ENCODE assay signal across 14 cellular contexts in the genomic region with DNA sequence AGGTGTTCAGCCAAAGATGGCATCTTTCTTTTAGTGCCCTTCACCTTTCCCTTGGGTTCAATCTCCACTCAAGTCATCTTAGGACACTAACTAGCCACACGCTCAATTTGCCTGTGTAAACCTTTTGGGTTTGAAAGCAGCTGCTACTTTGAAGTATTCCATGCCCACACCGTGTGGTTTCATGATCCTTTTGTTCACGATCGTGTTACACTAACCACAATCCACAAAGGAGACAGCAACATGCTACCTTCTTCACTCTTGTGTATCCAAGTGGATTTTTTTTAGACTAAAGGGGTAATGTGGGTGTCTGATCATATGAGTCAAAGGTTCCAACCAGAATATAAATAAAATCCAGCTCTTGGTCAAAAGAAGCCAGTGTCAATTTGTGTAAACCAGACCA.
DNase-seq lines count a peak whose midpoint lies in the region; ATAC-seq and TF ChIP-seq lines count a peak whose summit lies in the region.
"Had no signal": no experiment of that assay in that cellular context is flagged by ENCODE, and none has a peak within 500 bp of the region (broad histone marks: within the 10 kb centered on the region; RNA-seq: fewer than 3 reads in every experiment).

No MANE protein-coding gene starts in this region.

- H3K4me3 ChIP-seq in DND-41 (ENCODE audit: low read depth in 1 of 2, low read length in 2 of 2) = no peak overlapping the region
- no peak overlapping the region for H3K4me3 ChIP-seq in SJCRH30
- H3K4me3 ChIP-seq in heart right ventricle = no peak overlapping the region
- H3K4me3 ChIP-seq: thoracic aorta had no signal

- no peaks in the 10 kb centered on the region for H3K9me3 ChIP-seq in DND-41 (ENCODE audit: insufficient read depth, low read length, severe bottlenecking)
- no peaks in the 10 kb centered on the region for H3K9me3 ChIP-seq in SJCRH30 (replicated peaks)
- H3K9me3 ChIP-seq in heart right ventricle = no peaks in the 10 kb centered on the region
- H3K9me3 ChIP-seq: thoracic aorta had no signal

- no peak overlapping the region for H3K27ac ChIP-seq in DND-41 (ENCODE audit: low read length)
- H3K27ac ChIP-seq in SJCRH30 = no peak overlapping the region
- H3K27ac ChIP-seq in heart right ventricle = no peak overlapping the region
- H3K27ac ChIP-seq: thoracic aorta had no signal

- intact Hi-C loops in heart right ventricle (cut with DNase I) = no loop called here

- H3K27me3 ChIP-seq in DND-41 (ENCODE audit: insufficient read depth, low read length, poor library complexity) (no peaks in the 10 kb centered on the region), SJCRH30 (no peaks in the 10 kb centered on the region), heart right ventricle (no peaks in the 10 kb centered on the region)

- ATAC-seq in DND-41 (ENCODE audit: insufficient read depth, low read depth) (peak; percentile 91), heart right ventricle (no peak)
- no peak for ATAC-seq in activated CD4-positive, CD25-positive, alpha-beta regulatory T cell treated with anti-CD3 and anti-CD28 coated beads, Interleukin-2, amount 50 U/mL, for 24 hours
- ATAC-seq: left lobe of liver had no signal

- no peaks in the 10 kb centered on the region for H4K20me1 ChIP-seq in DND-41 (ENCODE audit: insufficient read depth, low read length)

- no peak overlapping the region for H3K9ac ChIP-seq in DND-41 (ENCODE audit: low read depth, low read length)

- TF ChIP-seq CTCF in DND-41 (IDR thresholded peaks at IDR 0.05; ENCODE audit: borderline replicate concordance, extremely low read depth, low read length, poor library complexity, severe bottlenecking) = no peak
- no peak for TF ChIP-seq CTCF in heart right ventricle (IDR thresholded peaks at IDR 0.05)

- H3K4me2 ChIP-seq in DND-41 (ENCODE audit: insufficient read depth, low read length) = no peak overlapping the region

- DNase-seq in DND-41 (peak; percentile 40), NCI-H187 treated with DMSO at 0.1 percent for 48 hours (lab: John Stamatoyannopoulos, UW) (peak; percentile 95), SJCRH30 (peak; percentile 72 to 91), myocyte (ENCODE audit: low read depth) (peak; percentile 90), heart right ventricle (no peak)
- no peak for DNase-seq in activated effector memory CD4-positive, alpha-beta T cell treated with anti-CD3 and anti-CD28 coated beads, Interleukin-2, amount 50 U/mL, for 16 hours
- DNase-seq: DMS 273 treated with DMSO at 0.1 percent for 48 hours; IMR-90; NCI-H1048; NCI-H524 treated with DMSO at 0.1 percent for 48 hours; stimulated activated CD4-positive, alpha-beta T cell treated with anti-CD3 and anti-CD28 coated beads, Interleukin-4, amount 100 ng/mL, for 1 hour had no signal

- no peaks in the 10 kb centered on the region for H3K79me2 ChIP-seq in DND-41 (ENCODE audit: insufficient read depth, low read length)

- H2AFZ ChIP-seq in DND-41 (ENCODE audit: low read depth, low read length) = no peak overlapping the region

- peaks cover 12% of the 10 kb centered on the region for H3K4me1 ChIP-seq in DND-41 (ENCODE audit: insufficient read depth, low read length)
- H3K4me1 ChIP-seq in SJCRH30 = peaks cover 11% of the 10 kb centered on the region
- no peaks in the 10 kb centered on the region for H3K4me1 ChIP-seq in heart right ventricle

- H3K36me3 ChIP-seq in DND-41 (ENCODE audit: insufficient read depth, low read length) (no peaks in the 10 kb centered on the region), SJCRH30 (no peaks in the 10 kb centered on the region), heart right ventricle (no peaks in the 10 kb centered on the region)
- H3K36me3 ChIP-seq: thoracic aorta had no signal

- WGBS in heart right ventricle, 2 donors = 65 to 77% methylated on average over 4 of the region's 4 CpGs

Comparison
In these comparisons a context has a peak if more than half of its experiments do, and no peak if none do; other contexts are left out.
1. DNase-seq: peak in DND-41 (single experiment), NCI-H187 treated with DMSO at 0.1 percent for 48 hours (single experiment), SJCRH30 (2 of 2) and myocyte (single experiment); none in activated effector memory CD4-positive, alpha-beta T cell treated with anti-CD3 and anti-CD28 coated beads, Interleukin-2, amount 50 U/mL, for 16 hours (single experiment) and heart right ventricle (0 of 2).